In genomic region chr10:55330485-55330884, GRCh38 we compare ENCODE assay signal across 15 cellular contexts.
DNase-seq lines count a peak whose midpoint lies in the region; ATAC-seq and TF ChIP-seq lines count a peak whose summit lies in the region.
"Had no signal": no experiment of that assay in that cellular context is flagged by ENCODE, and none has a peak within 500 bp of the region (broad histone marks: within the 10 kb centered on the region; RNA-seq: fewer than 3 reads in every experiment).

No MANE protein-coding gene starts in this region.

- no peaks in the 10 kb centered on the region for H3K79me2 ChIP-seq in SK-N-SH (ENCODE audit: insufficient read depth)

- no peak for TF ChIP-seq CTCF in SK-N-SH (IDR thresholded peaks at IDR 0.05)
- TF ChIP-seq CTCF in HEK293 (tag by site-specific recombination; IDR thresholded peaks at IDR 0.05): no peak

- H3K27me3 ChIP-seq in SK-N-SH (ENCODE audit: insufficient read depth): no peaks in the 10 kb centered on the region
- H3K27me3 ChIP-seq in mesenchymal stem cell (ENCODE audit: control insufficient read depth in 1 of 2, insufficient read depth in 1 of 2, low read length in 2 of 2): no peaks in the 10 kb centered on the region
- H3K27me3 ChIP-seq: BLaER1 treated with 17β-estradiol and CSF1 and Interleukin-3, amounts not matched to agents 10 nM and 100 nM had no signal

- POLR2A ChIA-PET in SK-N-SH (lab: Yijun Ruan, JAX): no interaction called here
- POLR2A ChIA-PET in HEK293 (lab: Yijun Ruan, JAX): no interaction called here

- no peak overlapping the region for H3K4me2 ChIP-seq in SK-N-SH
- H3K4me2 ChIP-seq in mesenchymal stem cell (ENCODE audit: low read length, poor library complexity, severe bottlenecking): no peak overlapping the region
- H3K4me2 ChIP-seq: BLaER1 treated with 17β-estradiol and CSF1 and Interleukin-3, amounts not matched to agents 10 nM and 100 nM had no signal

- H3K9ac ChIP-seq in SK-N-SH (no peak overlapping the region), mesenchymal stem cell (ENCODE audit: low read length) (no peak overlapping the region)
- H3K9ac ChIP-seq: BLaER1 treated with 17β-estradiol and CSF1 and Interleukin-3, amounts not matched to agents 10 nM and 100 nM; GM23248 had no signal

- no peak overlapping the region for H4K91ac ChIP-seq in mesenchymal stem cell (ENCODE audit: low read length)

- no peak overlapping the region for H2BK120ac ChIP-seq in mesenchymal stem cell (ENCODE audit: low read depth, low read length)

- no peak overlapping the region for H2BK5ac ChIP-seq in mesenchymal stem cell (ENCODE audit: low read depth, low read length, poor library complexity, severe bottlenecking)

- H2BK12ac ChIP-seq in mesenchymal stem cell (ENCODE audit: low read length in 2 of 2): no peak overlapping the region

- no peak overlapping the region for H3K4ac ChIP-seq in mesenchymal stem cell (ENCODE audit: low read depth in 1 of 2, low read length in 2 of 2)

- H3F3A ChIP-seq in SK-N-SH (replicated peaks; ENCODE audit: insufficient read depth): no peaks in the 10 kb centered on the region

- H3K23ac ChIP-seq in mesenchymal stem cell (ENCODE audit: low read length in 2 of 2): no peak overlapping the region

- no peaks in the 10 kb centered on the region for H3K36me3 ChIP-seq in SK-N-SH (replicated peaks in 1 of 2; ENCODE audit: control insufficient read depth in 1 of 2, insufficient read depth in 2 of 2, low read length in 1 of 2)
- H3K36me3 ChIP-seq in HEK293 (ENCODE audit: control insufficient read depth in 2 of 2, insufficient read depth in 1 of 2, low read length in 2 of 2): no peaks in the 10 kb centered on the region
- no peaks in the 10 kb centered on the region for H3K36me3 ChIP-seq in mesenchymal stem cell (ENCODE audit: control insufficient read depth in 1 of 2, insufficient read depth in 2 of 2, low read depth in 1 of 2, low read length in 2 of 2)
- H3K36me3 ChIP-seq: BLaER1 treated with 17β-estradiol and CSF1 and Interleukin-3, amounts not matched to agents 10 nM and 100 nM had no signal

- no peak overlapping the region for H2BK15ac ChIP-seq in mesenchymal stem cell (ENCODE audit: low read depth, poor library complexity, severe bottlenecking)

- no peak overlapping the region for H3K14ac ChIP-seq in mesenchymal stem cell (ENCODE audit: low read length in 2 of 2)

- no peak for TF ChIP-seq RAD21 in SK-N-SH (IDR thresholded peaks at IDR 0.05; ENCODE audit: low read length)

- H3K18ac ChIP-seq in mesenchymal stem cell (ENCODE audit: low read depth in 1 of 2, low read length in 2 of 2): no peak overlapping the region

- no peaks in the 10 kb centered on the region for H3K4me1 ChIP-seq in SK-N-SH (ENCODE audit: control insufficient read depth in 1 of 2, insufficient read depth in 2 of 2, low read depth in 1 of 2, low read length in 1 of 2)
- H3K4me1 ChIP-seq in HEK293 (ENCODE audit: control insufficient read depth, insufficient read depth, low read length): no peaks in the 10 kb centered on the region
- H3K4me1 ChIP-seq in mesenchymal stem cell (ENCODE audit: control insufficient read depth, insufficient read depth, low read depth, low read length): no peaks in the 10 kb centered on the region
- H3K4me1 ChIP-seq: BLaER1 treated with 17β-estradiol and CSF1 and Interleukin-3, amounts not matched to agents 10 nM and 100 nM had no signal

- no peak for TF ChIP-seq EP300 in SK-N-SH (IDR thresholded peaks at IDR 0.05; ENCODE audit: borderline replicate concordance in 1 of 2, low read depth in 1 of 2, low read length in 1 of 2)

- DNase-seq in SK-N-SH (no peak), NCI-H69 (lab: John Stamatoyannopoulos, UW) (peak; percentile 35), mesenchymal stem cell (peak; percentile 18), NCI-H187 treated with DMSO at 0.1 percent for 48 hours (lab: John Stamatoyannopoulos, UW) (no peak)
- DNase-seq in stimulated activated naive CD8-positive, alpha-beta T cell treated with anti-CD3 and anti-CD28 coated beads, Interleukin-15, Interleukin-2, amounts not matched to agents 100 U/mL and 50 U/mL, for 24 hours: no peak
- DNase-seq: 8988T; Calu3; CD8-positive, alpha-beta T cell; GM23248; HCEC 1CT; KBM-7 had no signal

- H2AFZ ChIP-seq in SK-N-SH (ENCODE audit: low read depth) (no peak overlapping the region), mesenchymal stem cell (ENCODE audit: low read depth, low read length) (no peak overlapping the region)
- H2AFZ ChIP-seq: GM23248 had no signal

- H3K27ac ChIP-seq in SK-N-SH (ENCODE audit: low read depth in 2 of 2, low read length in 1 of 2): no peak overlapping the region
- H3K27ac ChIP-seq in HEK293 (ENCODE audit: extremely low read depth, low read depth, low read length): no peak overlapping the region
- H3K27ac ChIP-seq in mesenchymal stem cell (ENCODE audit: low read length, poor library complexity, severe bottlenecking): no peak overlapping the region
- H3K27ac ChIP-seq: BLaER1 treated with 17β-estradiol and CSF1 and Interleukin-3, amounts not matched to agents 10 nM and 100 nM; GM23248 had no signal

- H3K9me2 ChIP-seq in SK-N-SH: no peaks in the 10 kb centered on the region

- CTCF ChIA-PET in SK-N-SH (lab: Yijun Ruan, JAX) (no interaction called here), HEK293 (lab: Yijun Ruan, JAX) (interaction anchor here (0.7 kb wide), 1 partner anchor 343 kb away, joined by 4 read pairs; no protein-coding TSS in a partner anchor)

- no peak overlapping the region for H4K8ac ChIP-seq in mesenchymal stem cell (ENCODE audit: low read length)

- H2AK5ac ChIP-seq in mesenchymal stem cell (ENCODE audit: low read length, severe bottlenecking): no peak overlapping the region

- H3K9me3 ChIP-seq in SK-N-SH (no peaks in the 10 kb centered on the region), HEK293 (ENCODE audit: control insufficient read depth, insufficient read depth, low read depth, low read length) (no peaks in the 10 kb centered on the region), mesenchymal stem cell (ENCODE audit: control insufficient read depth, low read length) (no peaks in the 10 kb centered on the region)
- H3K9me3 ChIP-seq: BLaER1 treated with 17β-estradiol and CSF1 and Interleukin-3, amounts not matched to agents 10 nM and 100 nM had no signal

- H3K4me3 ChIP-seq in SK-N-SH (ENCODE audit: low read depth in 2 of 2, low read length in 1 of 2) (no peak overlapping the region), HEK293 (ENCODE audit: low read depth, low read length) (no peak overlapping the region), mesenchymal stem cell (ENCODE audit: insufficient read depth in 1 of 2, low read depth in 1 of 2, low read length in 2 of 2) (no peak overlapping the region)
- H3K4me3 ChIP-seq: BLaER1 treated with 17β-estradiol and CSF1 and Interleukin-3, amounts not matched to agents 10 nM and 100 nM; GM23248 had no signal

- H4K20me1 ChIP-seq in SK-N-SH (ENCODE audit: insufficient read depth): no peaks in the 10 kb centered on the region
- H4K20me1 ChIP-seq: BLaER1 treated with 17β-estradiol and CSF1 and Interleukin-3, amounts not matched to agents 10 nM and 100 nM had no signal

- ATAC-seq in SK-N-SH treated with all-trans-retinoic acid at 6 μM for 48 hours: no peak
- no peak for ATAC-seq in stimulated activated naive CD8-positive, alpha-beta T cell treated with anti-CD3 and anti-CD28 coated beads, Interleukin-15, Interleukin-2, amounts not matched to agents 100 U/mL and 50 U/mL, for 24 hours
- no peak for ATAC-seq in HG02759 (IDR thresholded peaks at IDR 0.05; ENCODE audit: unreplicated experiment)
- ATAC-seq: CD8-positive, alpha-beta T cell had no signal

- WGBS in SK-N-SH (ENCODE audit: low lambda C conversion rate): 59% methylated on average over 1 of the region's 1 CpG
- no CpG with 5 or more reads among the region's 1 CpG for WGBS in mesenchymal stem cell

- no peaks in the 10 kb centered on the region for H3K79me1 ChIP-seq in mesenchymal stem cell (replicated peaks; ENCODE audit: low read length, poor library complexity, severe bottlenecking)

TF ChIP-seq in SK-N-SH treated with all-trans-retinoic acid at 6 μM for 48 hours, 23 proteins besides CTCF, POLR2A, EP300 and RAD21 (continues in another document):
- no peak for TF ChIP-seq TOX (CRISPR knock-in tag; IDR thresholded peaks at IDR 0.05; ENCODE audit: borderline replicate concordance)

TF ChIP-seq in SK-N-SH, 30 proteins besides CTCF, POLR2A, EP300 and RAD21 (continues in another document):
- TF ChIP-seq TAF1 (IDR thresholded peaks at IDR 0.05; ENCODE audit: borderline replicate concordance, low read depth, low read length) (no peak), EZH2phosphoT487 (IDR thresholded peaks at IDR 0.05; ENCODE audit: borderline replicate concordance, low read depth) (no peak), MEF2A (IDR thresholded peaks at IDR 0.05; ENCODE audit: borderline replicate concordance, low read depth) (no peak), RCOR1 (IDR thresholded peaks at IDR 0.05; ENCODE audit: low read length) (no peak), TCF12 (IDR thresholded peaks at IDR 0.05) (no peak), NFIC (IDR thresholded peaks at IDR 0.05; ENCODE audit: borderline replicate concordance) (no peak), FOXM1 (IDR thresholded peaks at IDR 0.05; ENCODE audit: low read depth) (no peak)

TF ChIP-seq in HEK293, 187 proteins besides CTCF, POLR2A, EP300 and RAD21 (continues in another document):
- TF ChIP-seq ZNF423 (tag by site-specific recombination; IDR thresholded peaks at IDR 0.05): no peak
- no peak for TF ChIP-seq ZNF366 (tag by site-specific recombination; conservative IDR thresholded peaks at IDR 0.05)
- no peak for TF ChIP-seq ZNF211 (tag by site-specific recombination; IDR thresholded peaks at IDR 0.05; ENCODE audit: low read depth)
- no peak for TF ChIP-seq ZNF132 (tag by site-specific recombination; IDR thresholded peaks at IDR 0.05; ENCODE audit: borderline replicate concordance)
- no peak for TF ChIP-seq ZNF169 (tag by site-specific recombination; IDR thresholded peaks at IDR 0.05)
- no peak for TF ChIP-seq ZNF571 (tag by site-specific recombination; IDR thresholded peaks at IDR 0.05)
- no peak for TF ChIP-seq ZBTB49 (tag by site-specific recombination; IDR thresholded peaks at IDR 0.05; ENCODE audit: low read depth)

Comparison
In these comparisons a context has a peak if more than half of its experiments do, and no peak if none do; other contexts are left out.
1. DNase-seq: peak in NCI-H69 (single experiment) and mesenchymal stem cell (single experiment); none in SK-N-SH (single experiment), stimulated activated naive CD8-positive, alpha-beta T cell treated with anti-CD3 and anti-CD28 coated beads, Interleukin-15, Interleukin-2, amounts not matched to agents 100 U/mL and 50 U/mL, for 24 hours (single experiment) and NCI-H187 treated with DMSO at 0.1 percent for 48 hours (single experiment).